In the genomic region with DNA sequence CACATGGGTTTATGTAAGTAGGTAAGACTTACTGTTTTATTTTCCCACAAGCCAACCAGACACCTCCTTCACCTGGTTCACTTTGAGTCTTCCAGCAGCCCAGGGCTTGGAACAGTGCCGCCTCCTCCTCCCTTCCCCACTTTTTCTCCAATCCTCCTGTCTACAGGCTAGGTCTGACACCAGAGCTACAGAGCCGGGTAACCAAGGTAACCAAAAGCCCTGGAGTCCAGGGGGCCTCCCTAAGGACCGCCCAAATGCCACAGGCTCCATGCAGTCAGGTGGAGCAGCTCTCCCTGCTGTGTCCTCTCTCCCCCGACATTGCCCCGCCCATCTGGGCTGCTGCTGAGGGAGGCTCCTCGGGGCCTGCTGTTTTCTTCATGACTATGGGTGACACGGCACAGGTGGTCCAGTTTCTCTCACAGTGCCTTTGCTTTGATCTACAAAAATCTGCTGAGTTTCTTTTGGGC, we compare ENCODE assay signal across 15 cellular contexts.
A peak's percentile ranks its signal among the peaks of the same experiment; 100 is the strongest.
DNase-seq lines count a peak whose midpoint lies in the region; ATAC-seq and TF ChIP-seq lines count a peak whose summit lies in the region.
"Had no signal": no experiment of that assay in that cellular context is flagged by ENCODE, and none has a peak within 500 bp of the region (broad histone marks: within the 10 kb centered on the region; RNA-seq: fewer than 3 reads in every experiment).

No MANE protein-coding gene starts in this region.

- intact Hi-C loops in colonic mucosa (cut with DNase I): no loop called here
- intact Hi-C loops in heart left ventricle (cut with DNase I): no loop called here

- no peak for TF ChIP-seq CTCF in GM12865 (IDR thresholded peaks at IDR 0.05; ENCODE audit: insufficient read depth, low read depth, low read length, missing control alignments)
- no peak for TF ChIP-seq CTCF in astrocyte of the spinal cord (IDR thresholded peaks at IDR 0.05; ENCODE audit: low read depth, low read length)
- no peak for TF ChIP-seq CTCF in nephron progenitor cell (IDR thresholded peaks at IDR 0.05)
- no peak for TF ChIP-seq CTCF in colonic mucosa (IDR thresholded peaks at IDR 0.05)
- TF ChIP-seq CTCF in heart left ventricle (IDR thresholded peaks at IDR 0.05): no peak

- H3K4me1 ChIP-seq in colonic mucosa (no peaks in the 10 kb centered on the region), heart left ventricle (peaks cover 0 to 13% (median 0%) of the 10 kb centered on the region in 12 donors)

- TF ChIP-seq POLR2A in heart left ventricle (IDR thresholded peaks at IDR 0.05): no peak

- no peaks in the 10 kb centered on the region for H3K27me3 Mint-ChIP-seq in nephron progenitor cell (ENCODE audit: low read depth, poor library complexity)

- H3K4me3 Mint-ChIP-seq in nephron progenitor cell: no peak overlapping the region
- H3K4me3 Mint-ChIP-seq: activated T-cell treated with anti-CD3 and anti-CD28 coated beads, Interleukin-2, amount 50 U/mL, for 72 hours; brain; CD8-positive, alpha-beta memory T cell; natural killer cell had no signal

- no peak overlapping the region for H3K4me3 ChIP-seq in GM12865 (ENCODE audit: low read depth, low read length)
- no peak overlapping the region for H3K4me3 ChIP-seq in astrocyte of the spinal cord (ENCODE audit: low read depth, low read length)
- no peak overlapping the region for H3K4me3 ChIP-seq in colonic mucosa
- no peak overlapping the region for H3K4me3 ChIP-seq in heart left ventricle

- peaks cover 20% of the 10 kb centered on the region for H3K4me1 Mint-ChIP-seq in nephron progenitor cell
- H3K4me1 Mint-ChIP-seq: CD8-positive, alpha-beta memory T cell; natural killer cell had no signal

- no peaks in the 10 kb centered on the region for H3K36me3 Mint-ChIP-seq in nephron progenitor cell (ENCODE audit: low read depth)
- H3K36me3 Mint-ChIP-seq: brain; CD8-positive, alpha-beta memory T cell; natural killer cell had no signal

- H3K36me3 ChIP-seq in colonic mucosa: no peaks in the 10 kb centered on the region
- H3K36me3 ChIP-seq in heart left ventricle: no peaks in the 10 kb centered on the region

- H3K27me3 ChIP-seq in colonic mucosa (no peaks in the 10 kb centered on the region), heart left ventricle (no peaks in the 10 kb centered on the region)

- H3K9me3 Mint-ChIP-seq in nephron progenitor cell: no peaks in the 10 kb centered on the region
- H3K9me3 Mint-ChIP-seq: brain; CD8-positive, alpha-beta memory T cell; natural killer cell had no signal

- ATAC-seq in heart left ventricle: no peak
- ATAC-seq: activated T-cell treated with anti-CD3 and anti-CD28 coated beads, Interleukin-2, amount 50 U/mL, for 72 hours; natural killer cell had no signal

- DNase-seq in GM12865 (ENCODE audit: low read depth) (peak; percentile 18), NCI-H146 treated with DMSO at 0.1 percent for 48 hours (lab: John Stamatoyannopoulos, UW; ENCODE audit: unreplicated experiment) (peak; percentile 89), astrocyte of the spinal cord (ENCODE audit: low read depth, low spot score) (peak; percentile 19), nephron progenitor cell (peak; percentile 84), colonic mucosa (no peak), substantia nigra (lab: John Stamatoyannopoulos, UW) (no peak), heart left ventricle (no peak), HUDEP-2 (lab: John Stamatoyannopoulos, UW; ENCODE audit: unreplicated experiment in 76 of 76) (no peak)
- DNase-seq: activated T-cell treated with anti-CD3 and anti-CD28 coated beads, Interleukin-2, amount 50 U/mL, for 72 hours; CD8-positive, alpha-beta memory T cell; natural killer cell; NCI-H1092; stimulated activated CD4-positive, alpha-beta T cell treated with anti-CD3 and anti-CD28 coated beads, Interleukin-12 subunit alpha, Interleukin-12 subunit beta, amount 100 ng/mL, for 4 hours; stimulated activated CD8-positive, alpha-beta memory T cell treated with anti-CD3 and anti-CD28 coated beads, Interleukin-4, amount 100 ng/mL, for 48 hours had no signal

- H3K27ac Mint-ChIP-seq in nephron progenitor cell: peak overlapping the region; percentile 20
- H3K27ac Mint-ChIP-seq: activated T-cell treated with anti-CD3 and anti-CD28 coated beads, Interleukin-2, amount 50 U/mL, for 72 hours; brain; CD8-positive, alpha-beta memory T cell; natural killer cell had no signal

- H3K9ac ChIP-seq in colonic mucosa (ENCODE audit: low read depth in 2 of 2, low read length in 2 of 2): no peak overlapping the region

- H3K9me3 ChIP-seq in colonic mucosa: no peaks in the 10 kb centered on the region
- no peaks in the 10 kb centered on the region for H3K9me3 ChIP-seq in heart left ventricle

- 62 to 71% (median 67%) methylated on average over 7 of the region's 7 CpGs for WGBS in heart left ventricle, 4 donors

- H3K27ac ChIP-seq in colonic mucosa: no peak overlapping the region
- no peak overlapping the region for H3K27ac ChIP-seq in substantia nigra (ENCODE audit: low read depth, low read length, poor library complexity, severe bottlenecking)
- no peak overlapping the region for H3K27ac ChIP-seq in heart left ventricle

- in situ Hi-C loops in astrocyte of the spinal cord (cut with HindIII; ENCODE audit: low sequenced_read_pairs): no loop called here

Comparison
In these comparisons a context has a peak if more than half of its experiments do, and no peak if none do; other contexts are left out.
1. DNase-seq: peak in GM12865 (single experiment), NCI-H146 treated with DMSO at 0.1 percent for 48 hours (single experiment), astrocyte of the spinal cord (single experiment) and nephron progenitor cell (single experiment); none in colonic mucosa (single experiment), substantia nigra (0 of 49), heart left ventricle (0 of 5) and HUDEP-2 (0 of 76).